ENCODE assay signal across 9 cellular contexts in genomic region chr18:3245185-3245564, GRCh38. TPM values are rescaled to one million over a fixed set of nuclear protein-coding genes. Genes with fewer than 3 reads are reported as not detected.
DNase-seq lines count a peak whose midpoint lies in the region; ATAC-seq and TF ChIP-seq lines count a peak whose summit lies in the region.
"Had no signal": no experiment of that assay in that cellular context is flagged by ENCODE, and none has a peak within 500 bp of the region (broad histone marks: within the 10 kb centered on the region; RNA-seq: fewer than 3 reads in every experiment).

No MANE protein-coding gene starts in this region.

- ATAC-seq in left ventricle myocardium superior = no peak
- no peak for ATAC-seq in HG03521 (IDR thresholded peaks at IDR 0.05; ENCODE audit: unreplicated experiment)
- ATAC-seq in HG02798 (IDR thresholded peaks at IDR 0.05; ENCODE audit: poor library complexity, unreplicated experiment) = no peak

- peaks cover 34% of the 10 kb centered on the region for H3K4me1 Mint-ChIP-seq in activated T-helper 1 cell treated with anti-CD3 and anti-CD28 coated beads, Interleukin-12 subunit alpha, Interleukin-12 subunit beta, Interleukin-2, Interleukin-4 antibody, amounts not matched to agents 30 ng/mL and 10 ng/mL and 1 ng/mL, durations not matched to agents 14 hours and 24 hours and 36 hours (ENCODE audit: low read depth)

- no peak for TF ChIP-seq RAD21 in liver (IDR thresholded peaks at IDR 0.05)

- peak overlapping the region; percentile 98 for H3K4me3 ChIP-seq in left ventricle myocardium inferior
- H3K4me3 ChIP-seq in liver (ENCODE audit: low read depth in 1 of 3, low read length in 3 of 3) = peak overlapping the region; percentile 56 to 90 (median 82)
- peak overlapping the region in 1 of 2 donors; percentile 98 for H3K4me3 ChIP-seq in vagina

- no peak for TF ChIP-seq CTCF in left ventricle myocardium inferior (IDR thresholded peaks at IDR 0.05; ENCODE audit: borderline replicate concordance)
- no peak for TF ChIP-seq CTCF in liver (IDR thresholded peaks at IDR 0.05; ENCODE audit: low read depth, low read length, missing input control)
- TF ChIP-seq CTCF in vagina (IDR thresholded peaks at IDR 0.05) = no peak

- no peaks in the 10 kb centered on the region for H3K27me3 ChIP-seq in left ventricle myocardium inferior (ENCODE audit: low read depth)
- H3K27me3 ChIP-seq in liver (ENCODE audit: control insufficient read depth in 4 of 4, insufficient read depth in 4 of 4, low read length in 3 of 4) = no peaks in the 10 kb centered on the region
- no peaks in the 10 kb centered on the region for H3K27me3 ChIP-seq in vagina

- H3K9ac ChIP-seq in liver (ENCODE audit: low read depth in 1 of 2, low read length in 2 of 2) = peak overlapping the region; percentile 30 to 98

- H3K4me1 ChIP-seq in left ventricle myocardium inferior = peaks cover 53% of the 10 kb centered on the region
- peaks cover 0 to 22% (median 10%) of the 10 kb centered on the region in 4 donors for H3K4me1 ChIP-seq in liver (ENCODE audit: control insufficient read depth in 4 of 4, insufficient read depth in 4 of 4, low read length in 3 of 4)
- peaks cover 32% of the 10 kb centered on the region for H3K4me1 ChIP-seq in vagina

- peak overlapping the region; percentile 93 for H3K4me3 Mint-ChIP-seq in activated T-helper 1 cell treated with anti-CD3 and anti-CD28 coated beads, Interleukin-12 subunit alpha, Interleukin-12 subunit beta, Interleukin-2, Interleukin-4 antibody, amounts not matched to agents 30 ng/mL and 10 ng/mL and 1 ng/mL, durations not matched to agents 14 hours and 24 hours and 36 hours

- peaks cover 25% of the 10 kb centered on the region for H3K36me3 Mint-ChIP-seq in activated T-helper 1 cell treated with anti-CD3 and anti-CD28 coated beads, Interleukin-12 subunit alpha, Interleukin-12 subunit beta, Interleukin-2, Interleukin-4 antibody, amounts not matched to agents 30 ng/mL and 10 ng/mL and 1 ng/mL, durations not matched to agents 14 hours and 24 hours and 36 hours (ENCODE audit: low read depth)

- H3K9me3 ChIP-seq in left ventricle myocardium inferior (replicated peaks) (no peaks in the 10 kb centered on the region), liver (ENCODE audit: control insufficient read depth in 4 of 4, low read length in 3 of 4) (no peaks in the 10 kb centered on the region), vagina (no peaks in the 10 kb centered on the region)

- TF ChIP-seq POLR2A in vagina (IDR thresholded peaks at IDR 0.05) = no peak

- H3K9me3 Mint-ChIP-seq in activated T-helper 1 cell treated with anti-CD3 and anti-CD28 coated beads, Interleukin-12 subunit alpha, Interleukin-12 subunit beta, Interleukin-2, Interleukin-4 antibody, amounts not matched to agents 30 ng/mL and 10 ng/mL and 1 ng/mL, durations not matched to agents 14 hours and 24 hours and 36 hours = peaks cover 19% of the 10 kb centered on the region

- intact Hi-C loops in left ventricle myocardium inferior (cut with micrococcal nuclease) = loop anchor here (10.0 kb wide), 2 partner anchors 90 to 310 kb away; no protein-coding TSS in a partner anchor
- intact Hi-C loops in left ventricle myocardium superior (cut with micrococcal nuclease) = loop anchor here (10.0 kb wide), 2 partner anchors 60 to 310 kb away; no protein-coding TSS in a partner anchor
- intact Hi-C loops in activated T-helper 1 cell treated with anti-CD3 and anti-CD28 coated beads, Interleukin-12 subunit alpha, Interleukin-12 subunit beta, Interleukin-2, Interleukin-4 antibody, amounts not matched to agents 30 ng/mL and 10 ng/mL and 1 ng/mL, durations not matched to agents 14 hours and 24 hours and 36 hours (cut with micrococcal nuclease) = loop anchor here (5.0 kb wide), 2 partner anchors 473 to 673 kb away; partner anchors contain the start of genes METTL4 and NDC80
- intact Hi-C loops in vagina (cut with DNase I) = loop anchor here (10.0 kb wide), 3 partner anchors 90 to 310 kb away; partner anchors contain the start of gene LPIN2

- H3K36me3 ChIP-seq in left ventricle myocardium inferior = peaks cover 11% of the 10 kb centered on the region
- peaks cover 0 to 4% (median 0%) of the 10 kb centered on the region in 4 donors for H3K36me3 ChIP-seq in liver (ENCODE audit: control insufficient read depth in 4 of 4, insufficient read depth in 3 of 4, low read depth in 1 of 4, low read length in 3 of 4)
- H3K36me3 ChIP-seq in vagina = no peaks in the 10 kb centered on the region

- H3K27ac ChIP-seq in left ventricle myocardium inferior (replicated peaks) = no peak overlapping the region
- peak overlapping the region; percentile 97 to 98 for H3K27ac ChIP-seq in liver (ENCODE audit: low read depth in 1 of 2, low read length in 2 of 2)
- H3K27ac ChIP-seq in vagina = peak overlapping the region; percentile 98

- WGBS in liver = 23% methylated on average over 1 of the region's 1 CpG

- DNase-seq in left ventricle myocardium inferior (no peak), left ventricle myocardium superior (no peak), vagina (ENCODE audit: extremely low spot score in 2 of 2) (no peak), DMS 273 treated with DMSO at 0.1 percent for 48 hours (lab: John Stamatoyannopoulos, UW) (no peak)
- DNase-seq in activated T-helper 1 cell treated with anti-CD3 and anti-CD28 coated beads, Interleukin-12 subunit alpha, Interleukin-12 subunit beta, Interleukin-2, Interleukin-4 antibody, amounts not matched to agents 30 ng/mL and 10 ng/mL and 1 ng/mL, durations not matched to agents 14 hours and 24 hours and 36 hours (ENCODE audit: low spot score) = no peak

- H3K27me3 Mint-ChIP-seq in activated T-helper 1 cell treated with anti-CD3 and anti-CD28 coated beads, Interleukin-12 subunit alpha, Interleukin-12 subunit beta, Interleukin-2, Interleukin-4 antibody, amounts not matched to agents 30 ng/mL and 10 ng/mL and 1 ng/mL, durations not matched to agents 14 hours and 24 hours and 36 hours (ENCODE audit: insufficient read depth) = peaks cover 2% of the 10 kb centered on the region
- H3K27me3 Mint-ChIP-seq: progenitor cell of endocrine pancreas had no signal

- H3K27ac Mint-ChIP-seq in activated T-helper 1 cell treated with anti-CD3 and anti-CD28 coated beads, Interleukin-12 subunit alpha, Interleukin-12 subunit beta, Interleukin-2, Interleukin-4 antibody, amounts not matched to agents 30 ng/mL and 10 ng/mL and 1 ng/mL, durations not matched to agents 14 hours and 24 hours and 36 hours = no peak overlapping the region
- H3K27ac Mint-ChIP-seq: progenitor cell of endocrine pancreas had no signal

TF ChIP-seq in liver, 16 proteins besides CTCF, POLR2A, EP300 and RAD21:
- TF ChIP-seq TAF1 (conservative IDR thresholded peaks at IDR 0.05) (no peak), MAX (IDR thresholded peaks at IDR 0.05) (no peak), GABPA (IDR thresholded peaks at IDR 0.05 in 1 of 2, conservative IDR thresholded peaks at IDR 0.05 in 1 of 2) (no peak), FOXA1 (IDR thresholded peaks at IDR 0.05) (no peak), JUND (IDR thresholded peaks at IDR 0.05) (no peak), YY1 (IDR thresholded peaks at IDR 0.05) (no peak), HNF4G (IDR thresholded peaks at IDR 0.05) (no peak), SP1 (IDR thresholded peaks at IDR 0.05) (no peak), NR2F2 (IDR thresholded peaks at IDR 0.05) (no peak), RXRA (IDR thresholded peaks at IDR 0.05) (no peak), FOXA2 (IDR thresholded peaks at IDR 0.05) (no peak)

RNA-seq across cellular contexts. Expression of gene MYL12A, which starts 2.4 kb away (rescaled TPM):
- total RNA-seq in left ventricle myocardium inferior (2,410 TPM), left ventricle myocardium superior (1,328 TPM), liver (100 to 1,000 TPM; 158 to 178 TPM), vagina (193 TPM)
- 330 and 334 TPM in 2 replicates for total RNA-seq in activated T-helper 1 cell treated with anti-CD3 and anti-CD28 coated beads, Interleukin-12 subunit alpha, Interleukin-12 subunit beta, Interleukin-2, Interleukin-4 antibody, amounts not matched to agents 30 ng/mL and 10 ng/mL and 1 ng/mL, durations not matched to agents 14 hours and 24 hours and 36 hours
- 100 to 1,000 TPM; 181 to 314 TPM for polyA plus RNA-seq in liver

RNA-seq across cellular contexts. Expression of gene MYL12B, which starts 16.8 kb away (rescaled TPM):
- 176 TPM for total RNA-seq in left ventricle myocardium inferior
- 168 TPM for total RNA-seq in left ventricle myocardium superior
- 234 and 235 TPM in 2 replicates for total RNA-seq in activated T-helper 1 cell treated with anti-CD3 and anti-CD28 coated beads, Interleukin-12 subunit alpha, Interleukin-12 subunit beta, Interleukin-2, Interleukin-4 antibody, amounts not matched to agents 30 ng/mL and 10 ng/mL and 1 ng/mL, durations not matched to agents 14 hours and 24 hours and 36 hours
- total RNA-seq in liver = 100 to 1,000 TPM; 106 to 111 TPM
- polyA plus RNA-seq in liver = 100 to 1,000 TPM; 200 to 303 TPM
- total RNA-seq in vagina = 214 TPM

RNA-seq across cellular contexts. Expression of gene MYOM1, which starts 25.4 kb away (rescaled TPM):
- total RNA-seq in left ventricle myocardium inferior (667 TPM), left ventricle myocardium superior (724 TPM), liver (10 to 100 TPM; 10.1 to 48.4 TPM), vagina (1.2 TPM)
- total RNA-seq in activated T-helper 1 cell treated with anti-CD3 and anti-CD28 coated beads, Interleukin-12 subunit alpha, Interleukin-12 subunit beta, Interleukin-2, Interleukin-4 antibody, amounts not matched to agents 30 ng/mL and 10 ng/mL and 1 ng/mL, durations not matched to agents 14 hours and 24 hours and 36 hours = 0.22 and 1.4 TPM in 2 replicates
- polyA plus RNA-seq in liver = 10 to 100 TPM; 21.1 to 21.6 TPM

Comparison
In these comparisons a context has a peak if more than half of its experiments do, and no peak if none do; other contexts are left out.
1. RNA of gene MYOM1, which starts 25.4 kb away (total RNA-seq): 724 TPM in left ventricle myocardium superior (single experiment) and 667 TPM in left ventricle myocardium inferior (single experiment); 10.1 to 48.4 TPM in liver, 0.22 to 1.4 TPM in activated T-helper 1 cell treated with anti-CD3 and anti-CD28 coated beads, Interleukin-12 subunit alpha, Interleukin-12 subunit beta, Interleukin-2, Interleukin-4 antibody, amounts not matched to agents 30 ng/mL and 10 ng/mL and 1 ng/mL, durations not matched to agents 14 hours and 24 hours and 36 hours and 1.2 TPM in vagina (single experiment); every median in the first group is over 10 times any median in the second.